In genomic region chr3:49476563-49476962, GRCh38 we compare ENCODE assay signal across 8 cellular contexts. TPM values are rescaled to one million over a fixed set of nuclear protein-coding genes. Genes with fewer than 3 reads are reported as not detected.
DNase-seq lines count a peak whose midpoint lies in the region; ATAC-seq and TF ChIP-seq lines count a peak whose summit lies in the region.
"Had no signal": no experiment of that assay in that cellular context is flagged by ENCODE, and none has a peak within 500 bp of the region (broad histone marks: within the 10 kb centered on the region; RNA-seq: fewer than 3 reads in every experiment).

No MANE protein-coding gene starts in this region.

- H3K4me3 Mint-ChIP-seq in activated CD4-positive, alpha-beta memory T cell treated with anti-CD3 and anti-CD28 coated beads for 36 hours = no peak overlapping the region
- peak overlapping the region in 1 of 10 donors; percentile 34 for H3K4me3 Mint-ChIP-seq in naive thymus-derived CD4-positive, alpha-beta T cell

- H3K9me3 ChIP-seq in naive thymus-derived CD4-positive, alpha-beta T cell (ENCODE audit: control insufficient read depth in 2 of 3, low read length in 3 of 3) = no peaks in the 10 kb centered on the region

- no peak overlapping the region for H3K4me3 ChIP-seq in naive thymus-derived CD4-positive, alpha-beta T cell (ENCODE audit: low read length)
- H3K4me3 ChIP-seq in lower leg skin (ENCODE audit: low read depth, poor library complexity, severe bottlenecking) = no peak overlapping the region

- H3K27ac Mint-ChIP-seq in activated CD4-positive, alpha-beta memory T cell treated with anti-CD3 and anti-CD28 coated beads for 36 hours = no peak overlapping the region
- peak overlapping the region in 2 of 9 donors; percentile 39 to 41 for H3K27ac Mint-ChIP-seq in naive thymus-derived CD4-positive, alpha-beta T cell

- intact Hi-C loops in activated CD4-positive, alpha-beta memory T cell treated with anti-CD3 and anti-CD28 coated beads for 36 hours (cut with micrococcal nuclease) = no loop called here
- intact Hi-C loops in naive thymus-derived CD4-positive, alpha-beta T cell (cut with micrococcal nuclease) = loop anchor here in 1 of 2 donors (10.0 kb wide), 2 partner anchors 582 to 792 kb away; partner anchors contain the start of genes NCKIPSD and SLC25A20
- intact Hi-C loops in lower leg skin (cut with DNase I; ENCODE audit: low total_unique reads) (no loop called here), posterior vena cava (cut with DNase I) (no loop called here)

- H3K4me1 Mint-ChIP-seq in activated CD4-positive, alpha-beta memory T cell treated with anti-CD3 and anti-CD28 coated beads for 36 hours (ENCODE audit: low read depth) = peaks cover 22% of the 10 kb centered on the region
- peaks cover 6 to 23% (median 13%) of the 10 kb centered on the region in 7 donors for H3K4me1 Mint-ChIP-seq in naive thymus-derived CD4-positive, alpha-beta T cell

- no peaks in the 10 kb centered on the region for H3K27me3 Mint-ChIP-seq in activated CD4-positive, alpha-beta memory T cell treated with anti-CD3 and anti-CD28 coated beads for 36 hours
- H3K27me3 Mint-ChIP-seq in naive thymus-derived CD4-positive, alpha-beta T cell = no peaks in the 10 kb centered on the region

- H3K36me3 Mint-ChIP-seq in activated CD4-positive, alpha-beta memory T cell treated with anti-CD3 and anti-CD28 coated beads for 36 hours = peaks cover 7% of the 10 kb centered on the region
- H3K36me3 Mint-ChIP-seq in naive thymus-derived CD4-positive, alpha-beta T cell = peaks cover 0 to 22% (median 0%) of the 10 kb centered on the region in 5 donors

- CTCF ChIA-PET in activated CD4-positive, alpha-beta memory T cell treated with anti-CD3 and anti-CD28 coated beads for 36 hours (lab: Charles Lee) = no interaction called here
- CTCF ChIA-PET in naive thymus-derived CD4-positive, alpha-beta T cell (lab: Charles Lee) = no interaction called here

- no peaks in the 10 kb centered on the region for H3K27me3 ChIP-seq in naive thymus-derived CD4-positive, alpha-beta T cell (ENCODE audit: control insufficient read depth in 2 of 2, insufficient read depth in 2 of 2, low read length in 2 of 2)

- H3K9me3 Mint-ChIP-seq in activated CD4-positive, alpha-beta memory T cell treated with anti-CD3 and anti-CD28 coated beads for 36 hours = no peaks in the 10 kb centered on the region
- no peaks in the 10 kb centered on the region for H3K9me3 Mint-ChIP-seq in naive thymus-derived CD4-positive, alpha-beta T cell

- WGBS in lower leg skin, 2 donors = 61 to 72% methylated on average over 1 of the region's 1 CpG

- DNase-seq in GM13977 (ENCODE audit: low spot score) = peak; percentile 40
- DNase-seq in HT1080 (ENCODE audit: low read depth) = peak; percentile 82
- peak; percentile 43 for DNase-seq in activated CD4-positive, alpha-beta memory T cell treated with anti-CD3 and anti-CD28 coated beads for 36 hours
- no peak for DNase-seq in naive thymus-derived CD4-positive, alpha-beta T cell
- DNase-seq in NCI-H1930 (lab: John Stamatoyannopoulos, UW) = no peak
- DNase-seq in lower leg skin (ENCODE audit: low spot score in 2 of 2) = no peak
- DNase-seq in posterior vena cava (ENCODE audit: low spot score) = no peak
- DNase-seq: NCI-H524 treated with DMSO at 0.1 percent for 48 hours had no signal

- ATAC-seq in naive thymus-derived CD4-positive, alpha-beta T cell = peak; percentile 48

- no peak for TF ChIP-seq POLR2A in lower leg skin (IDR thresholded peaks at IDR 0.05)

- H3K36me3 ChIP-seq in naive thymus-derived CD4-positive, alpha-beta T cell (ENCODE audit: control insufficient read depth in 2 of 3, insufficient read depth in 3 of 3, low read length in 3 of 3) = peaks cover 0 to 7% (median 0%) of the 10 kb centered on the region in 3 experiments

- TF ChIP-seq CTCF in GM13977 (IDR thresholded peaks at IDR 0.05; ENCODE audit: extremely low read depth, insufficient read depth, missing control alignments) = no peak
- no peak for TF ChIP-seq CTCF in lower leg skin (IDR thresholded peaks at IDR 0.05)

- H3K27ac ChIP-seq in naive thymus-derived CD4-positive, alpha-beta T cell (ENCODE audit: low read depth, low read length) = no peak overlapping the region

- POLR2A ChIA-PET in activated CD4-positive, alpha-beta memory T cell treated with anti-CD3 and anti-CD28 coated beads for 36 hours (lab: Charles Lee) = interaction anchor here (0.6 kb wide), 1 partner anchor 18 kb away, joined by 3 read pairs; no protein-coding TSS in a partner anchor
- POLR2A ChIA-PET in naive thymus-derived CD4-positive, alpha-beta T cell (lab: Charles Lee) = no interaction called here

- in situ Hi-C loops in GM13977 (cut with MboI; ENCODE audit: low pct_unique_long_range_greater_than_20kb, low sequenced_read_pairs, unreplicated experiment) = no loop called here

- peaks cover 8 to 11% of the 10 kb centered on the region in 2 donors for H3K4me1 ChIP-seq in naive thymus-derived CD4-positive, alpha-beta T cell (ENCODE audit: control insufficient read depth in 2 of 2, insufficient read depth in 2 of 2, low read length in 2 of 2)

RNA-seq across cellular contexts. Expression of gene DAG1, which starts 6.5 kb away (rescaled TPM):
- 41.4 and 48.1 TPM in 2 replicates for total RNA-seq in HT1080 (2014; rRNA removed; shearing (Covaris generic))
- polyA plus RNA-seq in HT1080 (2015; cell fraction: cytosol; rRNA removed) = 32.5 and 37.7 TPM in 2 replicates
- 57.1 and 63.5 TPM in 2 replicates for polyA plus RNA-seq in HT1080 (2015; cell fraction: nucleus; rRNA removed)
- total RNA-seq in activated CD4-positive, alpha-beta memory T cell treated with anti-CD3 and anti-CD28 coated beads for 36 hours = 1 to 10 TPM; 9.4 to 9.6 TPM
- total RNA-seq in naive thymus-derived CD4-positive, alpha-beta T cell = 10 to 100 TPM; 12.0 to 22.3 (median 20.1) TPM
- polyA plus RNA-seq in naive thymus-derived CD4-positive, alpha-beta T cell = 1 to 10 TPM; 5.4 to 5.7 TPM
- total RNA-seq in lower leg skin (10 to 100 TPM; 43.0 to 88.0 (median 65.5) TPM), posterior vena cava (10 to 100 TPM; 90.8 to 92.8 TPM)

RNA-seq across cellular contexts. Expression of gene NICN1, which starts 47.4 kb away (rescaled TPM):
- 4.0 and 4.6 TPM in 2 replicates for total RNA-seq in HT1080 (2014; rRNA removed; shearing (Covaris generic))
- polyA plus RNA-seq in HT1080 (2015; cell fraction: cytosol; rRNA removed) = 5.1 and 5.3 TPM in 2 replicates
- 26.9 and 32.5 TPM in 2 replicates for polyA plus RNA-seq in HT1080 (2015; cell fraction: nucleus; rRNA removed)
- total RNA-seq in activated CD4-positive, alpha-beta memory T cell treated with anti-CD3 and anti-CD28 coated beads for 36 hours = 10 to 100 TPM; 12.0 to 12.8 TPM
- total RNA-seq in naive thymus-derived CD4-positive, alpha-beta T cell = 10 to 100 TPM; 21.6 to 23.9 (median 22.5) TPM
- 1 to 10 TPM; 7.9 to 8.3 TPM for polyA plus RNA-seq in naive thymus-derived CD4-positive, alpha-beta T cell
- total RNA-seq in lower leg skin (1 to 10 TPM; 3.4 to 6.7 (median 5.9) TPM), posterior vena cava (10 to 100 TPM in 1 of 2 donors, 1 to 10 TPM in 1; 7.3 to 12.5 TPM)

RNA-seq across cellular contexts. Expression of gene AMT, which starts 54.3 kb away (rescaled TPM):
- 0.58 and 1.0 TPM in 2 replicates for total RNA-seq in HT1080 (2014; rRNA removed; shearing (Covaris generic))
- polyA plus RNA-seq in HT1080 (2015; cell fraction: cytosol; rRNA removed) = 0.27 and 0.47 TPM in 2 replicates
- polyA plus RNA-seq in HT1080 (2015; cell fraction: nucleus; rRNA removed) = 14.8 and 18.1 TPM in 2 replicates
- total RNA-seq in activated CD4-positive, alpha-beta memory T cell treated with anti-CD3 and anti-CD28 coated beads for 36 hours = 1 to 10 TPM; 2.4 to 2.6 TPM
- 10 to 100 TPM in 3 of 5 experiments, 1 to 10 TPM in 2; 7.9 to 13.9 (median 10.7) TPM for total RNA-seq in naive thymus-derived CD4-positive, alpha-beta T cell
- polyA plus RNA-seq in naive thymus-derived CD4-positive, alpha-beta T cell = 1 to 10 TPM; 1.7 to 2.2 TPM
- total RNA-seq in lower leg skin (1 to 10 TPM; 1.8 to 9.3 (median 5.4) TPM), posterior vena cava (1 to 10 TPM; 1.0 to 6.1 TPM)

Comparison
In these comparisons a context has a peak if more than half of its experiments do, and no peak if none do; other contexts are left out.
1. DNase-seq: peak in GM13977 (single experiment), HT1080 (single experiment) and activated CD4-positive, alpha-beta memory T cell treated with anti-CD3 and anti-CD28 coated beads for 36 hours (single experiment); none in naive thymus-derived CD4-positive, alpha-beta T cell (0 of 9), NCI-H1930 (0 of 2), lower leg skin (0 of 2) and posterior vena cava (single experiment).